Comparison of ENCODE assay signal across 8 cellular contexts in genomic region chr13:109786457-109787134, GRCh38. TPM values are rescaled to one million over a fixed set of nuclear protein-coding genes. Genes with fewer than 3 reads are reported as not detected.
A peak's percentile ranks its signal among the peaks of the same experiment; 100 is the strongest.
DNase-seq lines count a peak whose midpoint lies in the region; ATAC-seq and TF ChIP-seq lines count a peak whose summit lies in the region.

TSS of gene IRS2 (minus strand) at chr13:109786583. CDS start at chr13:109786053, 530 bp downstream.

- peaks cover 17% of the 10 kb centered on the region for H3K4me1 Mint-ChIP-seq in HFFc6 (ENCODE audit: low read depth)
- peaks cover 14% of the 10 kb centered on the region for H3K4me1 Mint-ChIP-seq in activated naive CD8-positive, alpha-beta T cell (ENCODE audit: low read depth)
- H3K4me1 Mint-ChIP-seq in glutamatergic neuron (ENCODE audit: low read depth, unreplicated experiment) = peaks cover 12% of the 10 kb centered on the region
- peaks cover 26% of the 10 kb centered on the region for H3K4me1 Mint-ChIP-seq in osteocyte (ENCODE audit: unreplicated experiment)

- ATAC-seq in SK-N-SH treated with all-trans-retinoic acid at 6 μM for 48 hours = peak; percentile 44

- peak within 1 kb of the TSS; percentile 87 for H3K4me3 Mint-ChIP-seq in HFFc6
- H3K4me3 Mint-ChIP-seq in activated naive CD8-positive, alpha-beta T cell = peak within 1 kb of the TSS; percentile 76
- H3K4me3 Mint-ChIP-seq in glutamatergic neuron (ENCODE audit: unreplicated experiment) = peak within 1 kb of the TSS; percentile 82
- peak within 1 kb of the TSS; percentile 84 for H3K4me3 Mint-ChIP-seq in osteocyte (ENCODE audit: unreplicated experiment)

- no peaks in the 10 kb centered on the region for H3K36me3 ChIP-seq in GM06990 (ENCODE audit: control insufficient read depth, insufficient read depth, low read length)

- TF ChIP-seq CTCF in GM06990 (IDR thresholded peaks at IDR 0.05; ENCODE audit: insufficient read depth, low read length, poor library complexity, severe bottlenecking) = no peak
- no peak for TF ChIP-seq CTCF in HFFc6 (IDR thresholded peaks at IDR 0.05)
- TF ChIP-seq CTCF in glutamatergic neuron (IDR thresholded peaks at IDR 0.05; ENCODE audit: partially characterized antibody, unreplicated experiment) = no peak
- TF ChIP-seq CTCF in osteocyte (IDR thresholded peaks at IDR 0.05) = no peak

- H3K9me3 Mint-ChIP-seq in HFFc6 = no peaks in the 10 kb centered on the region
- H3K9me3 Mint-ChIP-seq in activated naive CD8-positive, alpha-beta T cell (ENCODE audit: low read depth) = no peaks in the 10 kb centered on the region
- H3K9me3 Mint-ChIP-seq in glutamatergic neuron (ENCODE audit: unreplicated experiment) = peaks cover 2% of the 10 kb centered on the region
- H3K9me3 Mint-ChIP-seq in osteocyte (ENCODE audit: unreplicated experiment) = no peaks in the 10 kb centered on the region

- peaks cover 4% of the 10 kb centered on the region for H3K27me3 Mint-ChIP-seq in HFFc6 (ENCODE audit: insufficient read depth)
- H3K27me3 Mint-ChIP-seq in activated naive CD8-positive, alpha-beta T cell = no peaks in the 10 kb centered on the region
- H3K27me3 Mint-ChIP-seq in glutamatergic neuron (ENCODE audit: unreplicated experiment) = peaks cover 3% of the 10 kb centered on the region
- H3K27me3 Mint-ChIP-seq in osteocyte (ENCODE audit: unreplicated experiment) = no peaks in the 10 kb centered on the region

- peak; percentile 74 for DNase-seq in GM06990 (ENCODE audit: extremely low read depth, insufficient read length)
- peak; percentile 91 for DNase-seq in HFFc6
- peak; percentile 96 for DNase-seq in NAMALWA (ENCODE audit: low spot score)
- peak; percentile 92 for DNase-seq in glutamatergic neuron
- peak; percentile 97 for DNase-seq in osteocyte (ENCODE audit: extremely low spot score, unreplicated experiment)

- H3K27ac Mint-ChIP-seq in HFFc6 = peak within 1 kb of the TSS; percentile 43
- H3K27ac Mint-ChIP-seq in activated naive CD8-positive, alpha-beta T cell = peak within 1 kb of the TSS; percentile 72
- peak within 1 kb of the TSS; percentile 84 for H3K27ac Mint-ChIP-seq in glutamatergic neuron (ENCODE audit: unreplicated experiment)
- peak within 1 kb of the TSS; percentile 78 for H3K27ac Mint-ChIP-seq in osteocyte (ENCODE audit: unreplicated experiment)

- H3K27ac ChIP-seq in temporal lobe (ENCODE audit: low read depth, low read length) = peak within 1 kb of the TSS; percentile 77

- H3K36me3 Mint-ChIP-seq in HFFc6 (ENCODE audit: low read depth) (no peaks in the 10 kb centered on the region), glutamatergic neuron (ENCODE audit: unreplicated experiment) (no peaks in the 10 kb centered on the region), osteocyte (ENCODE audit: unreplicated experiment) (peaks cover 3% of the 10 kb centered on the region)
- H3K36me3 Mint-ChIP-seq in activated naive CD8-positive, alpha-beta T cell = no peaks in the 10 kb centered on the region

- peak within 1 kb of the TSS; percentile 60 for H3K4me3 ChIP-seq in GM06990 (replicated peaks; ENCODE audit: low read depth, low read length)

- no peaks in the 10 kb centered on the region; the same call in 1 of the 2 replicates for H3K27me3 ChIP-seq in GM06990 (replicated peaks; ENCODE audit: control insufficient read depth, insufficient read depth, low read length)

TF ChIP-seq in SK-N-SH treated with all-trans-retinoic acid at 6 μM for 48 hours, 23 proteins besides CTCF, POLR2A, EP300 and RAD21:
- TF ChIP-seq CREB5 (CRISPR knock-in tag; IDR thresholded peaks at IDR 0.05; ENCODE audit: low read depth) = no peak
- TF ChIP-seq ZNF8 (CRISPR knock-in tag; IDR thresholded peaks at IDR 0.05) = no peak
- TF ChIP-seq, protein P1, sequence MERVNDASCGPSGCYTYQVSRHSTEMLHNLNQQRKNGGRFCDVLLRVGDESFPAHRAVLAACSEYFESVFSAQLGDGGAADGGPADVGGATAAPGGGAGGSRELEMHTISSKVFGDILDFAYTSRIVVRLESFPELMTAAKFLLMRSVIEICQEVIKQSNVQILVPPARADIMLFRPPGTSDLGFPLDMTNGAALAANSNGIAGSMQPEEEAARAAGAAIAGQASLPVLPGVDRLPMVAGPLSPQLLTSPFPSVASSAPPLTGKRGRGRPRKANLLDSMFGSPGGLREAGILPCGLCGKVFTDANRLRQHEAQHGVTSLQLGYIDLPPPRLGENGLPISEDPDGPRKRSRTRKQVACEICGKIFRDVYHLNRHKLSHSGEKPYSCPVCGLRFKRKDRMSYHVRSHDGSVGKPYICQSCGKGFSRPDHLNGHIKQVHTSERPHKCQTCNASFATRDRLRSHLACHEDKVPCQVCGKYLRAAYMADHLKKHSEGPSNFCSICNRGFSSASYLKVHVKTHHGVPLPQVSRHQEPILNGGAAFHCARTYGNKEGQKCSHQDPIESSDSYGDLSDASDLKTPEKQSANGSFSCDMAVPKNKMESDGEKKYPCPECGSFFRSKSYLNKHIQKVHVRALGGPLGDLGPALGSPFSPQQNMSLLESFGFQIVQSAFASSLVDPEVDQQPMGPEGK (CRISPR knock-in tag; IDR thresholded peaks at IDR 0.05; ENCODE audit: borderline replicate concordance) = peak; percentile 24; the same call in 1 of the 2 replicates
- no peak for TF ChIP-seq BACH2 (CRISPR knock-in tag; IDR thresholded peaks at IDR 0.05; ENCODE audit: borderline replicate concordance)
- TF ChIP-seq PPARA (CRISPR knock-in tag; IDR thresholded peaks at IDR 0.05; ENCODE audit: borderline replicate concordance) = no peak
- no peak for TF ChIP-seq SNAI2 (CRISPR knock-in tag; IDR thresholded peaks at IDR 0.05)

RNA-seq across cellular contexts. Expression of gene IRS2, which starts in this region (rescaled TPM):
- 10 to 100 TPM in 1 of 6 experiments, 1 to 10 TPM in 5; 5.2 to 11.1 (median 5.5) TPM for total RNA-seq in HFFc6 (2021; fragmentation: NEBNext Ultra II Directional; extraction: Animal tissue kit (Norgen Biotek cat#: 25700))
- total RNA-seq in glutamatergic neuron (ENCODE audit: unreplicated experiment) (27.0 TPM), osteocyte (49.1 and 52.3 TPM in 2 replicates), temporal lobe (16.7 TPM)

Comparison
In these comparisons a context has a peak if more than half of its experiments do, and no peak if none do; other contexts are left out.
1. Peak in every context shown above with its lines: DNase-seq, ATAC-seq, H3K4me3 ChIP-seq and H3K27ac ChIP-seq.